16 cellular contexts compared by ENCODE assay signal in genomic region chr11:111329306-111330204, GRCh38.
DNase-seq lines count a peak whose midpoint lies in the region; ATAC-seq lines count a peak whose summit lies in the region.
"Had no signal": no experiment of that assay in that cellular context is flagged by ENCODE, and none has a peak within 500 bp of the region (broad histone marks: within the 10 kb centered on the region; RNA-seq: fewer than 3 reads in every experiment).

No MANE protein-coding gene starts in this region.

- no peak for ATAC-seq in HG02870 (IDR thresholded peaks at IDR 0.05; ENCODE audit: unreplicated experiment)
- no peak for ATAC-seq in HG03139 (IDR thresholded peaks at IDR 0.05; ENCODE audit: unreplicated experiment)
- ATAC-seq: activated T-cell treated with anti-CD3 and anti-CD28 coated beads, Interleukin-2, amount 50 U/mL, for 4 hours; K562 had no signal

- H3K9ac ChIP-seq in muscle layer of colon (ENCODE audit: low read length): no peak overlapping the region
- H3K9ac ChIP-seq: parathyroid adenoma had no signal

- no peaks in the 10 kb centered on the region for H3K36me3 ChIP-seq in muscle layer of colon (ENCODE audit: insufficient read depth, low read length)
- H3K36me3 ChIP-seq: suprapubic skin had no signal

- peaks cover 59% of the 10 kb centered on the region for H3K4me1 ChIP-seq in muscle layer of colon (ENCODE audit: insufficient read depth, low read length)

- no peaks in the 10 kb centered on the region for H3K9me3 ChIP-seq in muscle layer of colon (ENCODE audit: low read length)
- H3K9me3 ChIP-seq: suprapubic skin had no signal

- no peak overlapping the region for H3K4me3 ChIP-seq in muscle layer of colon (ENCODE audit: low read depth in 1 of 2, low read length in 2 of 2)
- H3K4me3 ChIP-seq: K562, suprapubic skin had no signal

- DNase-seq in NCI-H526 treated with DMSO at 0.1 percent for 48 hours (lab: John Stamatoyannopoulos, UW) (peak; percentile 81), cerebellar cortex (ENCODE audit: low spot score) (peak; percentile 11), substantia nigra (lab: John Stamatoyannopoulos, UW) (peak in 25 of 49 donors; percentile 4 to 71 (median 27)), hepatic stellate cell (ENCODE audit: low spot score) (no peak)
- no peak for DNase-seq in activated T-cell treated with anti-CD3 and anti-CD28 coated beads, Interleukin-2, amount 50 U/mL, for 1 hour
- DNase-seq: activated CD4-positive, alpha-beta T cell treated with anti-CD3 and anti-CD28 coated beads, Interleukin-2, amount 50 U/mL, for 1 hour; activated naive CD8-positive, alpha-beta T cell treated with anti-CD3 and anti-CD28 coated beads, Interleukin-2, amount 10 ng/mL, durations not matched to agents 7 days and 5 days; activated T-cell treated with anti-CD3 and anti-CD28 coated beads, Interleukin-2, amount 50 U/mL, for 4 hours; NCI-H1092 treated with DMSO at 0.1 percent for 48 hours; stimulated activated CD4-positive, alpha-beta T cell treated with anti-CD3 and anti-CD28 coated beads, Interleukin-15, amount 100 ng/mL, for 24 hours had no signal

- no peaks in the 10 kb centered on the region for H3K27me3 ChIP-seq in muscle layer of colon (ENCODE audit: control insufficient read depth in 1 of 2, insufficient read depth in 2 of 2, low read length in 2 of 2)
- H3K27me3 ChIP-seq: suprapubic skin had no signal

- H3K27ac ChIP-seq in muscle layer of colon (ENCODE audit: low read depth, low read length) (peak overlapping the region; percentile 31), substantia nigra (ENCODE audit: low read depth, low read length, poor library complexity, severe bottlenecking) (no peak overlapping the region)
- H3K27ac ChIP-seq: suprapubic skin had no signal

Comparison
In these comparisons a context has a peak if more than half of its experiments do, and no peak if none do; other contexts are left out.
1. DNase-seq: peak in NCI-H526 treated with DMSO at 0.1 percent for 48 hours (single experiment), cerebellar cortex (single experiment) and substantia nigra (25 of 49); none in hepatic stellate cell (single experiment) and activated T-cell treated with anti-CD3 and anti-CD28 coated beads, Interleukin-2, amount 50 U/mL, for 1 hour (single experiment).